In genomic region chr11:113626736-113627135, GRCh38 we compare ENCODE assay signal across 25 cellular contexts.
"Had no signal": no experiment of that assay in that cellular context is flagged by ENCODE, and none has a peak within 500 bp of the region (broad histone marks: within the 10 kb centered on the region; RNA-seq: fewer than 3 reads in every experiment).

No MANE protein-coding gene starts in this region.

- H3K4me3 Mint-ChIP-seq: activated CD8-positive, alpha-beta T cell treated with anti-CD3 and anti-CD28 coated beads for 36 hours; activated naive CD4-positive, alpha-beta T cell treated with anti-CD3 and anti-CD28 coated beads, Interleukin-2, amount 10 ng/mL, durations not matched to agents 7 days and 5 days; activated naive CD8-positive, alpha-beta T cell treated with anti-CD3 and anti-CD28 coated beads for 36 hours; activated T-cell treated with anti-CD3 and anti-CD28 coated beads, Interleukin-2, amount 50 U/mL, for 72 hours had no signal

- H3K4me1 ChIP-seq: adrenal gland, breast epithelium had no signal

- H3K4me1 Mint-ChIP-seq: activated naive CD4-positive, alpha-beta T cell treated with anti-CD3 and anti-CD28 coated beads, Interleukin-2, amount 10 ng/mL, durations not matched to agents 7 days and 5 days; activated naive CD8-positive, alpha-beta T cell treated with anti-CD3 and anti-CD28 coated beads for 36 hours had no signal

- H3K36me3 Mint-ChIP-seq: activated naive CD4-positive, alpha-beta T cell treated with anti-CD3 and anti-CD28 coated beads, Interleukin-2, amount 10 ng/mL, durations not matched to agents 7 days and 5 days; activated naive CD8-positive, alpha-beta T cell treated with anti-CD3 and anti-CD28 coated beads for 36 hours had no signal

- H3K9me3 ChIP-seq: adrenal gland, breast epithelium, SK-N-SH had no signal

- H3K4me3 ChIP-seq: adrenal gland, breast epithelium had no signal

- H3K9me3 Mint-ChIP-seq: activated CD8-positive, alpha-beta T cell treated with anti-CD3 and anti-CD28 coated beads for 36 hours; activated naive CD4-positive, alpha-beta T cell treated with anti-CD3 and anti-CD28 coated beads, Interleukin-2, amount 10 ng/mL, durations not matched to agents 7 days and 5 days; activated naive CD8-positive, alpha-beta T cell treated with anti-CD3 and anti-CD28 coated beads for 36 hours; activated T-helper 2 cell treated with anti-CD3 and anti-CD28 coated beads, Interferon-gamma antibody, Interleukin-2, Interleukin-4, amounts not matched to agents 10 μg/mL and 5 μg/mL and 100 μg/mL, durations not matched to agents 14 hours and 24 hours and 36 hours had no signal

- H3K36me3 ChIP-seq: adrenal gland, breast epithelium, WERI-Rb-1 had no signal

- H3K9ac ChIP-seq: SK-N-SH had no signal

- H3K9me2 ChIP-seq: SK-N-SH had no signal

- ATAC-seq: activated CD8-positive, alpha-beta T cell treated with anti-CD3 and anti-CD28 coated beads for 36 hours; activated T-cell treated with anti-CD3 and anti-CD28 coated beads, Interleukin-2, amount 50 U/mL, for 72 hours; Panc1; Right ventricle myocardium inferior had no signal

- H3K27ac ChIP-seq: adrenal gland, breast epithelium, WERI-Rb-1 had no signal

- H3K4me2 ChIP-seq: SK-N-SH had no signal

- DNase-seq: activated CD4-positive, alpha-beta T cell treated with anti-CD3 and anti-CD28 coated beads for 4 hours; activated CD8-positive, alpha-beta memory T cell treated with anti-CD3 and anti-CD28 coated beads, Interleukin-2, amount 50 U/mL, for 4 hours; activated CD8-positive, alpha-beta T cell treated with anti-CD3 and anti-CD28 coated beads for 36 hours; activated gamma-delta T cell treated with Interleukin-2 at 50 U/mL for 16 hours; activated naive CD4-positive, alpha-beta T cell treated with anti-CD3 and anti-CD28 coated beads, Interleukin-2, amount 10 ng/mL, durations not matched to agents 7 days and 5 days; activated naive CD8-positive, alpha-beta T cell treated with anti-CD3 and anti-CD28 coated beads for 36 hours; activated T-cell treated with anti-CD3 and anti-CD28 coated beads, Interleukin-2, amount 50 U/mL, for 72 hours; adrenal gland; aorta; KG1; NCI-H1092; NCI-H1417; NCI-H1930; NCI-H2171 treated with DMSO at 0.1 percent for 48 hours; NCI-H226; NCI-H526; NCI-H774; RPMI8226; SK-N-SH; T-helper 1 cell; WERI-Rb-1 had no signal

- H3K27me3 ChIP-seq: breast epithelium had no signal

- H3K27ac Mint-ChIP-seq: activated CD8-positive, alpha-beta T cell treated with anti-CD3 and anti-CD28 coated beads for 36 hours; activated naive CD4-positive, alpha-beta T cell treated with anti-CD3 and anti-CD28 coated beads, Interleukin-2, amount 10 ng/mL, durations not matched to agents 7 days and 5 days; activated naive CD8-positive, alpha-beta T cell treated with anti-CD3 and anti-CD28 coated beads for 36 hours; activated T-cell treated with anti-CD3 and anti-CD28 coated beads, Interleukin-2, amount 50 U/mL, for 72 hours; activated T-helper 2 cell treated with anti-CD3 and anti-CD28 coated beads, Interferon-gamma antibody, Interleukin-2, Interleukin-4, amounts not matched to agents 10 μg/mL and 5 μg/mL and 100 μg/mL, durations not matched to agents 14 hours and 24 hours and 36 hours had no signal
